ENCODE assay signal across 3 cellular contexts in the genomic region with DNA sequence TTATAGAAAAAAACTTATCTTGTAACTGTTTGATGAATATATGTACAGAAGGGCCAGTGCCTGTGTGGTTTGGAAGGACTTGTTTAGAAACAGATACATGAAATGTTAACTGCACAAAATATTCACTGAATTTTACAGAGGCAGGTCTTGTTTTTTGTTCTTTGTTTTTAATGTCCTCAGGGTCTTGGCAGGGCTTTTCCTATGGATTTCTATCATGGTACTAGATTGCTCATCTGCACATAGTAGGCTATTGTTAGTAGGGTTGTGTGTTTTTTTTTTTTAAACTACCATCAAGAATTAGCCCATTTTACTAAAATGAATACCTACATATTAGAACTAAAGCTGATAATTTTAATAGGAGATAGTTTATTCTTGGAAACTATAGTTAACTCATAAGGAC.
"Had no signal": no experiment of that assay in that cellular context is flagged by ENCODE, and none has a peak within 500 bp of the region (broad histone marks: within the 10 kb centered on the region; RNA-seq: fewer than 3 reads in every experiment).

No MANE protein-coding gene starts in this region.

- ATAC-seq: GM12878 had no signal

- H3K4me3 ChIP-seq: GM12878 had no signal

- DNase-seq: GDM1, GF-D8 had no signal
